Comparison of ENCODE assay signal across 1 cellular context in the genomic region with DNA sequence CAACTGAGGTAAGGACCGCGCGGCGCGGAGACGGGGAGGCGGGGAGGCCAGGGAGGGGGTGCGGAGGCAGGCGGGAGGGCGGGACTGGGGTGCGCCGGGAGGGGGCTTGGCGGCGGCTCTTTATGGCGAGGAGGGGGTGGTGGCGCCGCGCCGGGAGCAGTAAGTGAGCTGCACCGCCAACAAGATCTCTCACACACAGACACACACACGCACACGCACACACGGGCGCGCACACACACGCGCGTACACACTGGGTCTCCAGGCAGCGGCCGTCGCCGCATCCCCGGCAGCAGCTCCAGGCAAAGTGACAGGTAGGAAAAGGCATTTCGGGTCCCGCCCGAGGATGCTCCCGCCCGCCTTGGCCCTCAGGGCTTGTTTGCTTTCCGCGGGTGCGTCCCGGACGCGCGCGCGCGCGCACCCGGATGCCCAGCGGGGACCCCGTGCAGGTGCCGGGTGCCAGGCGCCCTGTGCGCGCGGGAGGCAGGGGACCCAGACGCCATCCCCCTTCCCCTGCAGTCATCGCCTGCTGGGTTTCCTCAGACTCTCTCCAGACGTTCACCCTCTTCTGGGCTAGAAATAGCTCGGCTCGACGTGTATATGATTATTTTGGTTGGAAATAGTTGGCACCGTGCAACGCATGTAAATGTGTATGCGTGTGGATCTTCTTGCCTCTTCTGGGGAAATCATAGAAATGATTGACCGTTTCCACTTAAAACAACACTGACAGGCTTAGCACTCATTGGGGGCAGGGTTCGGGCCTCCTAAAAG.
TF ChIP-seq lines count a peak whose summit lies in the region.

TSS of gene PLCB4 (plus strand) at position 192 of the 768 bp plus-strand sequence. CDS start 238,728 bp downstream, outside the sequence.

TF ChIP-seq in HepG2, 621 proteins besides CTCF, POLR2A, EP300 and RAD21 (continued from another document):
- TF ChIP-seq, protein P1, sequence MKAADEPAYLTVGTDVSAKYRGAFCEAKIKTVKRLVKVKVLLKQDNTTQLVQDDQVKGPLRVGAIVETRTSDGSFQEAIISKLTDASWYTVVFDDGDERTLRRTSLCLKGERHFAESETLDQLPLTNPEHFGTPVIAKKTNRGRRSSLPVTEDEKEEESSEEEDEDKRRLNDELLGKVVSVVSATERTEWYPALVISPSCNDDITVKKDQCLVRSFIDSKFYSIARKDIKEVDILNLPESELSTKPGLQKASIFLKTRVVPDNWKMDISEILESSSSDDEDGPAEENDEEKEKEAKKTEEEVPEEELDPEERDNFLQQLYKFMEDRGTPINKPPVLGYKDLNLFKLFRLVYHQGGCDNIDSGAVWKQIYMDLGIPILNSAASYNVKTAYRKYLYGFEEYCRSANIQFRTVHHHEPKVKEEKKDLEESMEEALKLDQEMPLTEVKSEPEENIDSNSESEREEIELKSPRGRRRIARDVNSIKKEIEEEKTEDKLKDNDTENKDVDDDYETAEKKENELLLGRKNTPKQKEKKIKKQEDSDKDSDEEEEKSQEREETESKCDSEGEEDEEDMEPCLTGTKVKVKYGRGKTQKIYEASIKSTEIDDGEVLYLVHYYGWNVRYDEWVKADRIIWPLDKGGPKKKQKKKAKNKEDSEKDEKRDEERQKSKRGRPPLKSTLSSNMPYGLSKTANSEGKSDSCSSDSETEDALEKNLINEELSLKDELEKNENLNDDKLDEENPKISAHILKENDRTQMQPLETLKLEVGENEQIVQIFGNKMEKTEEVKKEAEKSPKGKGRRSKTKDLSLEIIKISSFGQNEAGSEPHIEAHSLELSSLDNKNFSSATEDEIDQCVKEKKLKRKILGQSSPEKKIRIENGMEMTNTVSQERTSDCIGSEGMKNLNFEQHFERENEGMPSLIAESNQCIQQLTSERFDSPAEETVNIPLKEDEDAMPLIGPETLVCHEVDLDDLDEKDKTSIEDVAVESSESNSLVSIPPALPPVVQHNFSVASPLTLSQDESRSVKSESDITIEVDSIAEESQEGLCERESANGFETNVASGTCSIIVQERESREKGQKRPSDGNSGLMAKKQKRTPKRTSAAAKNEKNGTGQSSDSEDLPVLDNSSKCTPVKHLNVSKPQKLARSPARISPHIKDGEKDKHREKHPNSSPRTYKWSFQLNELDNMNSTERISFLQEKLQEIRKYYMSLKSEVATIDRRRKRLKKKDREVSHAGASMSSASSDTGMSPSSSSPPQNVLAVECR (CRISPR knock-in tag; IDR thresholded peaks at IDR 0.05; ENCODE audit: borderline replicate concordance) = no peak
- no peak for TF ChIP-seq GZF1 (CRISPR knock-in tag; IDR thresholded peaks at IDR 0.05)
- peak; percentile 85 for TF ChIP-seq ZNF800 (CRISPR knock-in tag; IDR thresholded peaks at IDR 0.05)
- TF ChIP-seq ZNF431 (CRISPR knock-in tag; IDR thresholded peaks at IDR 0.05; ENCODE audit: borderline replicate concordance, low read depth) = no peak
- TF ChIP-seq ZNF33B (CRISPR knock-in tag; IDR thresholded peaks at IDR 0.05) = no peak
- TF ChIP-seq, protein P2, sequence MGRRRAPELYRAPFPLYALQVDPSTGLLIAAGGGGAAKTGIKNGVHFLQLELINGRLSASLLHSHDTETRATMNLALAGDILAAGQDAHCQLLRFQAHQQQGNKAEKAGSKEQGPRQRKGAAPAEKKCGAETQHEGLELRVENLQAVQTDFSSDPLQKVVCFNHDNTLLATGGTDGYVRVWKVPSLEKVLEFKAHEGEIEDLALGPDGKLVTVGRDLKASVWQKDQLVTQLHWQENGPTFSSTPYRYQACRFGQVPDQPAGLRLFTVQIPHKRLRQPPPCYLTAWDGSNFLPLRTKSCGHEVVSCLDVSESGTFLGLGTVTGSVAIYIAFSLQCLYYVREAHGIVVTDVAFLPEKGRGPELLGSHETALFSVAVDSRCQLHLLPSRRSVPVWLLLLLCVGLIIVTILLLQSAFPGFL (CRISPR knock-in tag; IDR thresholded peaks at IDR 0.05) = no peak
- no peak for TF ChIP-seq ZNF562 (CRISPR knock-in tag; IDR thresholded peaks at IDR 0.05; ENCODE audit: borderline replicate concordance)
- no peak for TF ChIP-seq TRIM24 (CRISPR knock-in tag; IDR thresholded peaks at IDR 0.05)
- TF ChIP-seq CENPT (CRISPR knock-in tag; IDR thresholded peaks at IDR 0.05; ENCODE audit: low read depth) = no peak
- TF ChIP-seq YEATS2 (CRISPR knock-in tag; IDR thresholded peaks at IDR 0.05; ENCODE audit: borderline replicate concordance) = no peak
- TF ChIP-seq FOXA1 (IDR thresholded peaks at IDR 0.05) = no peak
- TF ChIP-seq FOXA1 (CRISPR knock-in tag; IDR thresholded peaks at IDR 0.05) = peak; percentile 5; the same call in 1 of the 2 replicates
- no peak for TF ChIP-seq GATA4 (IDR thresholded peaks at IDR 0.05; ENCODE audit: borderline replicate concordance, low read depth)
